24 cellular contexts compared by ENCODE assay signal in the genomic region with DNA sequence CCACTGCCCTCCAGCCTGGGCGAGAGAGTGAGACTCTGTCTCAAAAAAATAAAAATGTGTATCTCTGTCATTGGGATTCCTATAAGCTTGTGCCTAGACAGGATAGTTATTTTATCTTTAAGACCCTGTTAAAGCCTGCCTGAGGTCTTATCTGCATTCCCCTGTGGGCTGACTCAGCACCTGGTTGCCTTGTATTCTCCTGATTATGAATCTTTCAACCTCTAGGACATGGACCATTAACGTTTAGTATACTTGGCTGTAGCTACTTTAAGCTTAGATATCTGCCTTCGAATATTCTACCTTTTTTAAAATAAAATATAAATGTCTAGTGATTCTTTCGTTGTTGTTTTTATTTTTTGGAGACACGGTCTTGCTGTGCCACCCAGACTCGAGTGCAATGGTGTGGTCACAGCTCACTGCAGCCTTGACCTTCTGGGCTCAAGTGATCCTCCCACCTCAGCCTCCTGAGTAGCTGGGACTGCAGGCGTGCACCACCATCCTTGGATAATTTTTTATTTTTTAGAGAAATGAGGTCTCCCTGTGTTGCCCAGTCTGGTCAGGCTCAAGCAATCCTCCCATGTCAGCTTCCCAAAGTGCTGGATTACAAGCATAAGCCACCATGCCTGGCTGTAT. TPM values are rescaled to one million over a fixed set of nuclear protein-coding genes. Genes with fewer than 3 reads are reported as not detected.
DNase-seq lines count a peak whose midpoint lies in the region; ATAC-seq and TF ChIP-seq lines count a peak whose summit lies in the region.
"Had no signal": no experiment of that assay in that cellular context is flagged by ENCODE, and none has a peak within 500 bp of the region (broad histone marks: within the 10 kb centered on the region; RNA-seq: fewer than 3 reads in every experiment).

No MANE protein-coding gene starts in this region.

- no peak for DNase-seq in activated CD8-positive, alpha-beta T cell treated with anti-CD3 and anti-CD28 coated beads for 36 hours
- DNase-seq in activated CD8-positive, alpha-beta T cell treated with anti-CD3 and anti-CD28 coated beads, Interleukin-2, amount 10 ng/mL, durations not matched to agents 7 days and 5 days = no peak
- DNase-seq in HUDEP-2 (lab: John Stamatoyannopoulos, UW; ENCODE audit: unreplicated experiment in 76 of 76) (peak in 73 of 76 experiments; percentile 10 to 91 (median 60)), SW480 (ENCODE audit: low spot score) (no peak), NCI-H1930 (lab: John Stamatoyannopoulos, UW) (no peak), NCI-H524 treated with DMSO at 0.1 percent for 48 hours (lab: John Stamatoyannopoulos, UW) (no peak)
- no peak for DNase-seq in activated T-helper 1 cell treated with anti-CD3 and anti-CD28 coated beads, Interleukin-12 subunit alpha, Interleukin-12 subunit beta, Interleukin-2, Interleukin-4 antibody, amounts not matched to agents 30 ng/mL and 10 ng/mL and 1 ng/mL, durations not matched to agents 14 hours and 24 hours and 36 hours (ENCODE audit: low spot score)
- DNase-seq: AML-193, DND-41, HCEC 1CT, Kasumi-1, MG63, NCI-H1048, NCI-H1436 treated with DMSO at 0.1 percent for 48 hours, NCI-H2029 treated with DMSO at 0.1 percent for 48 hours, NCI-H2171 treated with DMSO at 0.1 percent for 48 hours, NCI-H446 treated with DMSO at 0.1 percent for 48 hours, Right ventricle myocardium superior had no signal

- H3K4me1 ChIP-seq in neutrophil (ENCODE audit: control insufficient read depth in 1 of 2, insufficient read depth in 1 of 2, low read depth in 1 of 2, low read length in 1 of 2) = no peaks in the 10 kb centered on the region

- peaks cover 44% of the 10 kb centered on the region for H3K36me3 Mint-ChIP-seq in activated CD8-positive, alpha-beta T cell treated with anti-CD3 and anti-CD28 coated beads for 36 hours (ENCODE audit: low read depth)
- H3K36me3 Mint-ChIP-seq in activated CD8-positive, alpha-beta T cell treated with anti-CD3 and anti-CD28 coated beads, Interleukin-2, amount 10 ng/mL, durations not matched to agents 7 days and 5 days (ENCODE audit: low read depth) = peaks cover 42% of the 10 kb centered on the region
- H3K36me3 Mint-ChIP-seq in activated T-helper 1 cell treated with anti-CD3 and anti-CD28 coated beads, Interleukin-12 subunit alpha, Interleukin-12 subunit beta, Interleukin-2, Interleukin-4 antibody, amounts not matched to agents 30 ng/mL and 10 ng/mL and 1 ng/mL, durations not matched to agents 14 hours and 24 hours and 36 hours (ENCODE audit: low read depth) = peaks cover 19% of the 10 kb centered on the region

- H3K4me3 Mint-ChIP-seq in activated CD8-positive, alpha-beta T cell treated with anti-CD3 and anti-CD28 coated beads for 36 hours = no peak overlapping the region
- H3K4me3 Mint-ChIP-seq in activated CD8-positive, alpha-beta T cell treated with anti-CD3 and anti-CD28 coated beads, Interleukin-2, amount 10 ng/mL, durations not matched to agents 7 days and 5 days = no peak overlapping the region
- H3K4me3 Mint-ChIP-seq in activated T-helper 1 cell treated with anti-CD3 and anti-CD28 coated beads, Interleukin-12 subunit alpha, Interleukin-12 subunit beta, Interleukin-2, Interleukin-4 antibody, amounts not matched to agents 30 ng/mL and 10 ng/mL and 1 ng/mL, durations not matched to agents 14 hours and 24 hours and 36 hours = no peak overlapping the region
- H3K4me3 Mint-ChIP-seq: CD14-positive monocyte, GM23338 had no signal

- no peaks in the 10 kb centered on the region for H3K27me3 ChIP-seq in neutrophil
- H3K27me3 ChIP-seq: MG63 had no signal

- H3K27ac ChIP-seq in neutrophil = peak overlapping the region; percentile 37
- H3K27ac ChIP-seq: 22Rv1, HL-60 had no signal

- peak overlapping the region; percentile 38 for H3K27ac Mint-ChIP-seq in activated CD8-positive, alpha-beta T cell treated with anti-CD3 and anti-CD28 coated beads for 36 hours
- no peak overlapping the region for H3K27ac Mint-ChIP-seq in activated CD8-positive, alpha-beta T cell treated with anti-CD3 and anti-CD28 coated beads, Interleukin-2, amount 10 ng/mL, durations not matched to agents 7 days and 5 days
- H3K27ac Mint-ChIP-seq in activated T-helper 1 cell treated with anti-CD3 and anti-CD28 coated beads, Interleukin-12 subunit alpha, Interleukin-12 subunit beta, Interleukin-2, Interleukin-4 antibody, amounts not matched to agents 30 ng/mL and 10 ng/mL and 1 ng/mL, durations not matched to agents 14 hours and 24 hours and 36 hours = peak overlapping the region; percentile 40
- H3K27ac Mint-ChIP-seq: GM23338 had no signal

- H3K36me3 ChIP-seq in neutrophil = peaks cover 87% of the 10 kb centered on the region

- intact Hi-C loops in activated CD8-positive, alpha-beta T cell treated with anti-CD3 and anti-CD28 coated beads for 36 hours (cut with micrococcal nuclease) = no loop called here
- intact Hi-C loops in activated T-helper 1 cell treated with anti-CD3 and anti-CD28 coated beads, Interleukin-12 subunit alpha, Interleukin-12 subunit beta, Interleukin-2, Interleukin-4 antibody, amounts not matched to agents 30 ng/mL and 10 ng/mL and 1 ng/mL, durations not matched to agents 14 hours and 24 hours and 36 hours (cut with micrococcal nuclease) = no loop called here

- ATAC-seq in activated CD8-positive, alpha-beta T cell treated with anti-CD3 and anti-CD28 coated beads for 36 hours = no peak
- no peak for ATAC-seq in activated CD8-positive, alpha-beta T cell treated with anti-CD3 and anti-CD28 coated beads, Interleukin-2, amount 10 ng/mL, durations not matched to agents 7 days and 5 days

- POLR2A ChIA-PET in activated CD8-positive, alpha-beta T cell treated with anti-CD3 and anti-CD28 coated beads for 36 hours (lab: Charles Lee) = interaction anchor here (1.5 kb wide), 1 partner anchor 22 kb away, joined by 6 read pairs; no protein-coding TSS in a partner anchor
- POLR2A ChIA-PET in activated CD8-positive, alpha-beta T cell treated with anti-CD3 and anti-CD28 coated beads, Interleukin-2, amount 10 ng/mL, durations not matched to agents 7 days and 5 days (lab: Charles Lee) = no interaction called here

- no peaks in the 10 kb centered on the region for H3K9me3 Mint-ChIP-seq in activated CD8-positive, alpha-beta T cell treated with anti-CD3 and anti-CD28 coated beads for 36 hours
- no peaks in the 10 kb centered on the region for H3K9me3 Mint-ChIP-seq in activated CD8-positive, alpha-beta T cell treated with anti-CD3 and anti-CD28 coated beads, Interleukin-2, amount 10 ng/mL, durations not matched to agents 7 days and 5 days (ENCODE audit: insufficient read depth)
- H3K9me3 Mint-ChIP-seq in activated T-helper 1 cell treated with anti-CD3 and anti-CD28 coated beads, Interleukin-12 subunit alpha, Interleukin-12 subunit beta, Interleukin-2, Interleukin-4 antibody, amounts not matched to agents 30 ng/mL and 10 ng/mL and 1 ng/mL, durations not matched to agents 14 hours and 24 hours and 36 hours = no peaks in the 10 kb centered on the region
- H3K9me3 Mint-ChIP-seq: IgD-negative memory B cell had no signal

- no peaks in the 10 kb centered on the region for H3K27me3 Mint-ChIP-seq in activated CD8-positive, alpha-beta T cell treated with anti-CD3 and anti-CD28 coated beads for 36 hours
- no peaks in the 10 kb centered on the region for H3K27me3 Mint-ChIP-seq in activated CD8-positive, alpha-beta T cell treated with anti-CD3 and anti-CD28 coated beads, Interleukin-2, amount 10 ng/mL, durations not matched to agents 7 days and 5 days (ENCODE audit: low read depth)
- no peaks in the 10 kb centered on the region for H3K27me3 Mint-ChIP-seq in activated T-helper 1 cell treated with anti-CD3 and anti-CD28 coated beads, Interleukin-12 subunit alpha, Interleukin-12 subunit beta, Interleukin-2, Interleukin-4 antibody, amounts not matched to agents 30 ng/mL and 10 ng/mL and 1 ng/mL, durations not matched to agents 14 hours and 24 hours and 36 hours (ENCODE audit: insufficient read depth)
- H3K27me3 Mint-ChIP-seq: IgD-negative memory B cell had no signal

- no peak overlapping the region for H3K4me3 ChIP-seq in neutrophil (ENCODE audit: low read depth in 1 of 2, low read length in 1 of 2)
- H3K4me3 ChIP-seq: GM23338, MG63 had no signal

- H3K9me3 ChIP-seq in neutrophil = no peaks in the 10 kb centered on the region
- H3K9me3 ChIP-seq: MG63 had no signal

- TF ChIP-seq CTCF in activated CD8-positive, alpha-beta T cell treated with anti-CD3 and anti-CD28 coated beads for 36 hours (IDR thresholded peaks at IDR 0.05) = no peak
- TF ChIP-seq CTCF in neutrophil (IDR thresholded peaks at IDR 0.05) = no peak

- CTCF ChIA-PET in activated CD8-positive, alpha-beta T cell treated with anti-CD3 and anti-CD28 coated beads for 36 hours (lab: Charles Lee) = interaction anchor here (1.7 kb wide), 1 partner anchor 9 kb away, joined by 8 read pairs; no protein-coding TSS in a partner anchor
- CTCF ChIA-PET in activated CD8-positive, alpha-beta T cell treated with anti-CD3 and anti-CD28 coated beads, Interleukin-2, amount 10 ng/mL, durations not matched to agents 7 days and 5 days (lab: Charles Lee) = no interaction called here

- H3K4me1 Mint-ChIP-seq in activated CD8-positive, alpha-beta T cell treated with anti-CD3 and anti-CD28 coated beads for 36 hours (ENCODE audit: low read depth) = peaks cover 2% of the 10 kb centered on the region
- H3K4me1 Mint-ChIP-seq in activated CD8-positive, alpha-beta T cell treated with anti-CD3 and anti-CD28 coated beads, Interleukin-2, amount 10 ng/mL, durations not matched to agents 7 days and 5 days (ENCODE audit: low read depth) = no peaks in the 10 kb centered on the region
- no peaks in the 10 kb centered on the region for H3K4me1 Mint-ChIP-seq in activated T-helper 1 cell treated with anti-CD3 and anti-CD28 coated beads, Interleukin-12 subunit alpha, Interleukin-12 subunit beta, Interleukin-2, Interleukin-4 antibody, amounts not matched to agents 30 ng/mL and 10 ng/mL and 1 ng/mL, durations not matched to agents 14 hours and 24 hours and 36 hours (ENCODE audit: low read depth)
- H3K4me1 Mint-ChIP-seq: CD14-positive monocyte, GM23338 had no signal

RNA-seq across cellular contexts. Expression of gene RESF1, which starts 41.3 kb away (rescaled TPM):
- total RNA-seq in activated CD8-positive, alpha-beta T cell treated with anti-CD3 and anti-CD28 coated beads for 36 hours = 10 to 100 TPM; 70.8 to 83.3 TPM
- total RNA-seq in activated CD8-positive, alpha-beta T cell treated with anti-CD3 and anti-CD28 coated beads, Interleukin-2, amount 10 ng/mL, durations not matched to agents 7 days and 5 days = 100 to 1,000 TPM; 112 to 126 TPM
- total RNA-seq in activated T-helper 1 cell treated with anti-CD3 and anti-CD28 coated beads, Interleukin-12 subunit alpha, Interleukin-12 subunit beta, Interleukin-2, Interleukin-4 antibody, amounts not matched to agents 30 ng/mL and 10 ng/mL and 1 ng/mL, durations not matched to agents 14 hours and 24 hours and 36 hours = 63.0 and 66.2 TPM in 2 replicates

Comparison
In these comparisons a context has a peak if more than half of its experiments do, and no peak if none do; other contexts are left out.
1. DNase-seq: peak in HUDEP-2 (73 of 76); none in activated CD8-positive, alpha-beta T cell treated with anti-CD3 and anti-CD28 coated beads for 36 hours (single experiment), activated CD8-positive, alpha-beta T cell treated with anti-CD3 and anti-CD28 coated beads, Interleukin-2, amount 10 ng/mL, durations not matched to agents 7 days and 5 days (single experiment), activated T-helper 1 cell treated with anti-CD3 and anti-CD28 coated beads, Interleukin-12 subunit alpha, Interleukin-12 subunit beta, Interleukin-2, Interleukin-4 antibody, amounts not matched to agents 30 ng/mL and 10 ng/mL and 1 ng/mL, durations not matched to agents 14 hours and 24 hours and 36 hours (single experiment), SW480 (single experiment), NCI-H1930 (0 of 2) and NCI-H524 treated with DMSO at 0.1 percent for 48 hours (single experiment).